In the genomic region with DNA sequence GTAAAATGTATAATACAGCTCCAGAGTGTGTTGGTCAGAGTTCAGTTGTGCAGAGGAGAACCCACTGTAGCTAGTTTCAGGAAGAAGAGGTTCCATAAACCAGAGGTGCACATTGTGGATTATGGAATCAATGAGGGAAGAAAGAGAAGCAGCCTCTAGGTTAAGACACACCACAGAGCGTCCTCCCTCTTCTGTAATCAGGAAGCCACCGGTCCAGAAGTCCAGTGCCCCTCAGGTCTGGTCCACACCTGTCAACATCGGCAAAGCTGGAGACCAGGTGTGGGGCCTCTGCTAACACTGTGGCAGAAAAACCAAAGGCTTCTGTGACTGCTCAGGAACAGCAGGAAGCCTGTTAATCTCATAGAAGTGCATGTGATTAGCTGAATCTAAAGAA, we compare ENCODE assay signal across 1 cellular context.
TF ChIP-seq lines count a peak whose summit lies in the region.

No MANE protein-coding gene starts in this region.

TF ChIP-seq in WTC11, 78 proteins besides CTCF, POLR2A, EP300 and RAD21 (continued from another document):
- TF ChIP-seq, protein P1, sequence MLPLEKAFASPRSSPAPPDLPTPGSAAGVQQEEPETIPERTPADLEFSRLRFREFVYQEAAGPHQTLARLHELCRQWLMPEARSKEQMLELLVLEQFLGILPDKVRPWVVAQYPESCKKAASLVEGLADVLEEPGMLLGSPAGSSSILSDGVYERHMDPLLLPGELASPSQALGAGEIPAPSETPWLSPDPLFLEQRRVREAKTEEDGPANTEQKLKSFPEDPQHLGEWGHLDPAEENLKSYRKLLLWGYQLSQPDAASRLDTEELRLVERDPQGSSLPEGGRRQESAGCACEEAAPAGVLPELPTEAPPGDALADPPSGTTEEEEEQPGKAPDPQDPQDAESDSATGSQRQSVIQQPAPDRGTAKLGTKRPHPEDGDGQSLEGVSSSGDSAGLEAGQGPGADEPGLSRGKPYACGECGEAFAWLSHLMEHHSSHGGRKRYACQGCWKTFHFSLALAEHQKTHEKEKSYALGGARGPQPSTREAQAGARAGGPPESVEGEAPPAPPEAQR (CRISPR knock-in tag; IDR thresholded peaks at IDR 0.05): no peak
- TF ChIP-seq STAT6 (CRISPR knock-in tag; conservative IDR thresholded peaks at IDR 0.05; ENCODE audit: low read depth) (no peak), ZNF219 (CRISPR knock-in tag; IDR thresholded peaks at IDR 0.05; ENCODE audit: borderline replicate concordance) (no peak), PREB (CRISPR knock-in tag; IDR thresholded peaks at IDR 0.05; ENCODE audit: borderline replicate concordance) (no peak), JUN (CRISPR knock-in tag; IDR thresholded peaks at IDR 0.05) (no peak)
